ENCODE assay signal across 8 cellular contexts in genomic region chr3:23740517-23741402, GRCh38.
DNase-seq lines count a peak whose midpoint lies in the region; ATAC-seq and TF ChIP-seq lines count a peak whose summit lies in the region.

No MANE protein-coding gene starts in this region.

- DNase-seq in HT1080 (ENCODE audit: low read depth) (peak; percentile 94), myocyte (ENCODE audit: low read depth) (peak; percentile 35), head of caudate nucleus (no peak), posterior vena cava (ENCODE audit: low spot score) (no peak), middle frontal gyrus (ENCODE audit: extremely low spot score, low spot score) (no peak)
- DNase-seq in activated T-cell treated with anti-CD3 and anti-CD28 coated beads, Interleukin-2, amount 50 U/mL, for 48 hours, result peak; percentile 43 to 52

- ATAC-seq in GM18505 (IDR thresholded peaks at IDR 0.05; ENCODE audit: unreplicated experiment) (peak; percentile 90), GM21619 (IDR thresholded peaks at IDR 0.05; ENCODE audit: unreplicated experiment) (peak; percentile 87)

- no peak for TF ChIP-seq POLR2A in GM18505 (IDR thresholded peaks at IDR 0.05; ENCODE audit: borderline replicate concordance, extremely low read depth, insufficient read depth, insufficient read length)

- intact Hi-C loops in head of caudate nucleus (cut with DNase I), result no loop called here
- intact Hi-C loops in posterior vena cava (cut with DNase I), result no loop called here

Comparison
In these comparisons a context has a peak if more than half of its experiments do, and no peak if none do; other contexts are left out.
1. DNase-seq: peak in HT1080 (single experiment), activated T-cell treated with anti-CD3 and anti-CD28 coated beads, Interleukin-2, amount 50 U/mL, for 48 hours (2 of 2) and myocyte (single experiment); none in head of caudate nucleus (0 of 42), posterior vena cava (single experiment) and middle frontal gyrus (single experiment).